In genomic region chr2:38551746-38552145, GRCh38 we compare ENCODE assay signal across 22 cellular contexts. TPM values are rescaled to one million over a fixed set of nuclear protein-coding genes. Genes with fewer than 3 reads are reported as not detected.
A peak's percentile ranks its signal among the peaks of the same experiment; 100 is the strongest.
DNase-seq lines count a peak whose midpoint lies in the region; ATAC-seq lines count a peak whose summit lies in the region.
"Had no signal": no experiment of that assay in that cellular context is flagged by ENCODE, and none has a peak within 500 bp of the region (broad histone marks: within the 10 kb centered on the region; RNA-seq: fewer than 3 reads in every experiment).

No MANE protein-coding gene starts in this region.

- H3K4me3 Mint-ChIP-seq in activated CD4-positive, alpha-beta T cell treated with anti-CD3 and anti-CD28 coated beads for 36 hours: no peak overlapping the region
- no peak overlapping the region for H3K4me3 Mint-ChIP-seq in activated CD4-positive, alpha-beta T cell treated with anti-CD3 and anti-CD28 coated beads, Interleukin-2, amount 10 ng/mL, durations not matched to agents 24 days and 14 days
- no peak overlapping the region for H3K4me3 Mint-ChIP-seq in stimulated activated naive CD8-positive, alpha-beta T cell treated with anti-CD3 and anti-CD28 coated beads, Interleukin-15, amount 100 ng/mL, for 72 hours
- no peak overlapping the region for H3K4me3 Mint-ChIP-seq in activated naive CD8-positive, alpha-beta T cell treated with anti-CD3 and anti-CD28 coated beads for 36 hours
- H3K4me3 Mint-ChIP-seq: CD14-positive monocyte had no signal

- H3K4me1 Mint-ChIP-seq in activated CD4-positive, alpha-beta T cell treated with anti-CD3 and anti-CD28 coated beads for 36 hours: peaks cover 20% of the 10 kb centered on the region
- H3K4me1 Mint-ChIP-seq in activated CD4-positive, alpha-beta T cell treated with anti-CD3 and anti-CD28 coated beads, Interleukin-2, amount 10 ng/mL, durations not matched to agents 24 days and 14 days: peaks cover 12% of the 10 kb centered on the region
- peaks cover 29% of the 10 kb centered on the region for H3K4me1 Mint-ChIP-seq in stimulated activated naive CD8-positive, alpha-beta T cell treated with anti-CD3 and anti-CD28 coated beads, Interleukin-15, amount 100 ng/mL, for 72 hours
- H3K4me1 Mint-ChIP-seq in activated naive CD8-positive, alpha-beta T cell treated with anti-CD3 and anti-CD28 coated beads for 36 hours: peaks cover 17% of the 10 kb centered on the region

- ATAC-seq in activated CD4-positive, alpha-beta T cell treated with anti-CD3 and anti-CD28 coated beads for 36 hours: peak; percentile 47
- ATAC-seq in stimulated activated naive CD8-positive, alpha-beta T cell treated with anti-CD3 and anti-CD28 coated beads, Interleukin-15, Interleukin-2, amounts not matched to agents 100 U/mL and 50 U/mL, for 24 hours: peak; percentile 88
- no peak for ATAC-seq in stimulated activated naive CD8-positive, alpha-beta T cell treated with anti-CD3 and anti-CD28 coated beads, Interleukin-15, amount 100 ng/mL, for 72 hours
- no peak for ATAC-seq in left cardiac atrium
- ATAC-seq: PC-3 had no signal

- no peaks in the 10 kb centered on the region for H3K27me3 Mint-ChIP-seq in activated CD4-positive, alpha-beta T cell treated with anti-CD3 and anti-CD28 coated beads for 36 hours
- no peaks in the 10 kb centered on the region for H3K27me3 Mint-ChIP-seq in activated CD4-positive, alpha-beta T cell treated with anti-CD3 and anti-CD28 coated beads, Interleukin-2, amount 10 ng/mL, durations not matched to agents 24 days and 14 days
- H3K27me3 Mint-ChIP-seq in stimulated activated naive CD8-positive, alpha-beta T cell treated with anti-CD3 and anti-CD28 coated beads, Interleukin-15, amount 100 ng/mL, for 72 hours: peaks cover 4% of the 10 kb centered on the region
- peaks cover 1% of the 10 kb centered on the region for H3K27me3 Mint-ChIP-seq in activated naive CD8-positive, alpha-beta T cell treated with anti-CD3 and anti-CD28 coated beads for 36 hours

- H3K36me3 Mint-ChIP-seq in activated CD4-positive, alpha-beta T cell treated with anti-CD3 and anti-CD28 coated beads for 36 hours (ENCODE audit: low read depth): no peaks in the 10 kb centered on the region
- H3K36me3 Mint-ChIP-seq in activated CD4-positive, alpha-beta T cell treated with anti-CD3 and anti-CD28 coated beads, Interleukin-2, amount 10 ng/mL, durations not matched to agents 24 days and 14 days (ENCODE audit: low read depth): peaks cover 16% of the 10 kb centered on the region
- H3K36me3 Mint-ChIP-seq in activated naive CD8-positive, alpha-beta T cell treated with anti-CD3 and anti-CD28 coated beads for 36 hours: peaks cover 6% of the 10 kb centered on the region

- H3K27ac Mint-ChIP-seq in activated CD4-positive, alpha-beta T cell treated with anti-CD3 and anti-CD28 coated beads for 36 hours: no peak overlapping the region
- no peak overlapping the region for H3K27ac Mint-ChIP-seq in activated CD4-positive, alpha-beta T cell treated with anti-CD3 and anti-CD28 coated beads, Interleukin-2, amount 10 ng/mL, durations not matched to agents 24 days and 14 days
- H3K27ac Mint-ChIP-seq in stimulated activated naive CD8-positive, alpha-beta T cell treated with anti-CD3 and anti-CD28 coated beads, Interleukin-15, amount 100 ng/mL, for 72 hours: no peak overlapping the region
- H3K27ac Mint-ChIP-seq in activated naive CD8-positive, alpha-beta T cell treated with anti-CD3 and anti-CD28 coated beads for 36 hours: peak overlapping the region; percentile 70

- POLR2A ChIA-PET in activated CD4-positive, alpha-beta T cell treated with anti-CD3 and anti-CD28 coated beads for 36 hours (lab: Charles Lee): no interaction called here

- intact Hi-C loops in activated CD4-positive, alpha-beta T cell treated with anti-CD3 and anti-CD28 coated beads for 36 hours (cut with DNase I, micrococcal nuclease): no loop called here
- intact Hi-C loops in activated CD4-positive, alpha-beta T cell treated with anti-CD3 and anti-CD28 coated beads, Interleukin-2, amount 10 ng/mL, durations not matched to agents 24 days and 14 days (cut with micrococcal nuclease): no loop called here
- intact Hi-C loops in left cardiac atrium (cut with DNase I): no loop called here

- no peaks in the 10 kb centered on the region for H3K9me3 Mint-ChIP-seq in activated CD4-positive, alpha-beta T cell treated with anti-CD3 and anti-CD28 coated beads for 36 hours (ENCODE audit: low read depth)
- H3K9me3 Mint-ChIP-seq in activated CD4-positive, alpha-beta T cell treated with anti-CD3 and anti-CD28 coated beads, Interleukin-2, amount 10 ng/mL, durations not matched to agents 24 days and 14 days: no peaks in the 10 kb centered on the region
- H3K9me3 Mint-ChIP-seq in stimulated activated naive CD8-positive, alpha-beta T cell treated with anti-CD3 and anti-CD28 coated beads, Interleukin-15, amount 100 ng/mL, for 72 hours: no peaks in the 10 kb centered on the region
- no peaks in the 10 kb centered on the region for H3K9me3 Mint-ChIP-seq in activated naive CD8-positive, alpha-beta T cell treated with anti-CD3 and anti-CD28 coated beads for 36 hours

- no peak for DNase-seq in activated CD4-positive, alpha-beta T cell treated with anti-CD3 and anti-CD28 coated beads for 36 hours
- DNase-seq in activated CD4-positive, alpha-beta T cell treated with anti-CD3 and anti-CD28 coated beads, Interleukin-2, amount 10 ng/mL, durations not matched to agents 24 days and 14 days: no peak
- no peak for DNase-seq in stimulated activated naive CD8-positive, alpha-beta T cell treated with anti-CD3 and anti-CD28 coated beads, Interleukin-15, Interleukin-2, amounts not matched to agents 100 U/mL and 50 U/mL, for 24 hours
- DNase-seq in stimulated activated naive CD8-positive, alpha-beta T cell treated with anti-CD3 and anti-CD28 coated beads, Interleukin-15, amount 100 ng/mL, for 72 hours: no peak
- DNase-seq in activated naive CD8-positive, alpha-beta T cell treated with anti-CD3 and anti-CD28 coated beads for 36 hours: no peak
- DNase-seq in NCI-H146 (lab: John Stamatoyannopoulos, UW) (no peak), ecto neural progenitor cell (ENCODE audit: low spot score) (no peak), left cardiac atrium (no peak)
- DNase-seq: 8988T; ACHN; BE2C; COR-L47; DMS53; MM.1S; NCI-H1694; NCI-H2029 treated with DMSO at 0.1 percent for 48 hours; NCI-H446 treated with DMSO at 0.1 percent for 48 hours; NCI-H526; NCI-H82; NK-92 treated with Interleukin-12 subunit alpha and Interleukin-12 subunit beta, amount 100 ng/mL, for 24 hours; PC-3 had no signal

- CTCF ChIA-PET in activated CD4-positive, alpha-beta T cell treated with anti-CD3 and anti-CD28 coated beads for 36 hours (lab: Charles Lee): interaction anchor here (0.9 to 6.3 kb wide), 6 partner anchors 11 to 236 kb away, joined by 3 to 27 read pairs (median 4); no protein-coding TSS in a partner anchor

RNA-seq across cellular contexts. Expression of gene HNRNPLL, which starts 51.0 kb away (rescaled TPM):
- total RNA-seq in activated CD4-positive, alpha-beta T cell treated with anti-CD3 and anti-CD28 coated beads for 36 hours: 10 to 100 TPM; 53.5 to 59.8 TPM
- total RNA-seq in activated CD4-positive, alpha-beta T cell treated with anti-CD3 and anti-CD28 coated beads, Interleukin-2, amount 10 ng/mL, durations not matched to agents 24 days and 14 days: 75.8 and 80.3 TPM in 2 replicates
- total RNA-seq in activated naive CD8-positive, alpha-beta T cell treated with anti-CD3 and anti-CD28 coated beads for 36 hours: 10 to 100 TPM; 50.6 to 52.2 TPM
- total RNA-seq in left cardiac atrium: 10 to 100 TPM; 24.7 to 28.3 TPM

Comparison
In these comparisons a context has a peak if more than half of its experiments do, and no peak if none do; other contexts are left out.
1. ATAC-seq: peak in activated CD4-positive, alpha-beta T cell treated with anti-CD3 and anti-CD28 coated beads for 36 hours (single experiment) and stimulated activated naive CD8-positive, alpha-beta T cell treated with anti-CD3 and anti-CD28 coated beads, Interleukin-15, Interleukin-2, amounts not matched to agents 100 U/mL and 50 U/mL, for 24 hours (single experiment); none in stimulated activated naive CD8-positive, alpha-beta T cell treated with anti-CD3 and anti-CD28 coated beads, Interleukin-15, amount 100 ng/mL, for 72 hours (single experiment) and left cardiac atrium (0 of 2).